In genomic region chr17:41523225-41523593, GRCh38 we compare ENCODE assay signal across 1 cellular context.
TF ChIP-seq lines count a peak whose summit lies in the region.

No MANE protein-coding gene starts in this region.

TF ChIP-seq in SK-N-SH, 30 proteins besides CTCF, POLR2A, EP300 and RAD21 (continued from another document):
- TF ChIP-seq TCF12 (IDR thresholded peaks at IDR 0.05): no peak
TF ChIP-seq in SK-N-SH: peak in this region for 0.
